10 cellular contexts compared by ENCODE assay signal in the genomic region with DNA sequence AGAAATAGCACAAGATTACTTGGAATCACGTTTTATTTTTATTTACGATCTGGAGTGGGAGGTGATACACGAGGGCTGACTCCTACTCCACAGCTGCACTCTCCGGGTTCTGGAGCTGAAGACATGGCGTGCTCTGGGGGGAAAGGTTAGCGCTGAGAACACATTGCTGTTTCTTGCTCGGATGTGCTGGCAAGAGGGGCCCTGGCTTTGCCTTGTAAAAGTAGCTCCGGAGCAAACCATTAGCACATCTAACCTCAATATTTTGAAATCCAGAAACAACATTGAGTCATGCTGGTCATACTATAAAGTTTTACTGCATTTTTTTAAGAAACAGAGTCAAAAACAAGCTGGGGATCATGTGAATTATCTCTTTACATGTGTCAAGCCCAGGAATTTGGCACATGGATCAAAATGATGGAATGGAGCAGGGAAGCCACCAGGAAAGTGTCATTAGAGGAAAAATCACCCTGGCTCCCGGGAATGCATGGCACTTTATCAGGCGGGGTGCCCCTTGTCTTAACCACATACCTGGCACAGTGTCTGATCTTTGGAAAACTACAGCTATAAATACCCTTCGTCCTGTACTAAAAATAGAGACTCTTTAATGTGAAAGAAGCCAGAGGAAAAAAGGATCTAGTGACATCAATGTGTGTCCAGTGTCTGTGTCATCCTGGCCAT. TPM values are rescaled to one million over a fixed set of nuclear protein-coding genes. Genes with fewer than 3 reads are reported as not detected.
DNase-seq lines count a peak whose midpoint lies in the region; FAIRE-seq and TF ChIP-seq lines count a peak whose summit lies in the region.
"Had no signal": no experiment of that assay in that cellular context is flagged by ENCODE, and none has a peak within 500 bp of the region (broad histone marks: within the 10 kb centered on the region; RNA-seq: fewer than 3 reads in every experiment).

No MANE protein-coding gene starts in this region.

- H3K4me3 Mint-ChIP-seq in neural crest cell: peak overlapping the region; percentile 5
- H3K4me3 Mint-ChIP-seq: activated naive CD8-positive, alpha-beta T cell had no signal

- H3K4me1 Mint-ChIP-seq in neural crest cell: peaks cover 53% of the 10 kb centered on the region

- TF ChIP-seq CTCF in neural crest cell (conservative IDR thresholded peaks at IDR 0.05): no peak

- no peaks in the 10 kb centered on the region for H3K36me3 Mint-ChIP-seq in neural crest cell (ENCODE audit: low read depth)
- H3K36me3 Mint-ChIP-seq: activated naive CD8-positive, alpha-beta T cell had no signal

- no peaks in the 10 kb centered on the region for H3K9me3 Mint-ChIP-seq in neural crest cell

- FAIRE-seq in endometrium (lab: Jason Lieb, UNC): peak; percentile 97

- H3K27ac Mint-ChIP-seq in neural crest cell (ENCODE audit: unreplicated experiment): peak overlapping the region; percentile 14
- H3K27ac Mint-ChIP-seq: activated naive CD8-positive, alpha-beta T cell had no signal

- H3K27me3 Mint-ChIP-seq in neural crest cell (ENCODE audit: low read depth): peaks cover 2% of the 10 kb centered on the region

- DNase-seq in AG08396 (ENCODE audit: low spot score): peak; percentile 49
- DNase-seq in NOMO-1 treated with DMSO at 0.1 percent for 48 hours (lab: John Stamatoyannopoulos, UW; ENCODE audit: unreplicated experiment): peak; percentile 95
- DNase-seq in neural crest cell (ENCODE audit: low read depth, low spot score): no peak
- no peak for DNase-seq in 8988T
- no peak for DNase-seq in stimulated activated CD4-positive, alpha-beta T cell treated with anti-CD3 and anti-CD28 coated beads, Interleukin-1b, Interleukin-23, amount 100 ng/mL, for 48 hours
- DNase-seq in NCI-H524 (lab: John Stamatoyannopoulos, UW): no peak
- DNase-seq in middle frontal gyrus (ENCODE audit: extremely low spot score, low spot score): no peak

RNA-seq across cellular contexts. Expression of gene LYZL1, which starts 31.6 kb away (rescaled TPM):
- total RNA-seq in neural crest cell: not detected in 2 replicates
- total RNA-seq: HT-29 had no signal

Comparison
In these comparisons a context has a peak if more than half of its experiments do, and no peak if none do; other contexts are left out.
1. DNase-seq: peak in AG08396 (single experiment) and NOMO-1 treated with DMSO at 0.1 percent for 48 hours (single experiment); none in neural crest cell (single experiment), 8988T (single experiment), stimulated activated CD4-positive, alpha-beta T cell treated with anti-CD3 and anti-CD28 coated beads, Interleukin-1b, Interleukin-23, amount 100 ng/mL, for 48 hours (single experiment), NCI-H524 (0 of 2) and middle frontal gyrus (single experiment).